In genomic region chr7:129454249-129454551, GRCh38 we compare ENCODE assay signal across 13 cellular contexts. TPM values are rescaled to one million over a fixed set of nuclear protein-coding genes. Genes with fewer than 3 reads are reported as not detected.
"Had no signal": no experiment of that assay in that cellular context is flagged by ENCODE, and none has a peak within 500 bp of the region (broad histone marks: within the 10 kb centered on the region; RNA-seq: fewer than 3 reads in every experiment).

No MANE protein-coding gene starts in this region.

- H3K27ac ChIP-seq: upper lobe of left lung had no signal

- H3K4me1 Mint-ChIP-seq: activated CD4-positive, alpha-beta memory T cell treated with anti-CD3 and anti-CD28 coated beads, Interleukin-2, amount 10 ng/mL, durations not matched to agents 7 days and 5 days; activated naive CD4-positive, alpha-beta T cell treated with anti-CD3 and anti-CD28 coated beads, Interleukin-2, amount 10 ng/mL, durations not matched to agents 7 days and 5 days; central memory CD8-positive, alpha-beta T cell had no signal

- H3K27me3 ChIP-seq: upper lobe of left lung had no signal

- H3K4me3 Mint-ChIP-seq: activated CD4-positive, alpha-beta memory T cell treated with anti-CD3 and anti-CD28 coated beads, Interleukin-2, amount 10 ng/mL, durations not matched to agents 7 days and 5 days; activated naive CD4-positive, alpha-beta T cell treated with anti-CD3 and anti-CD28 coated beads, Interleukin-2, amount 10 ng/mL, durations not matched to agents 7 days and 5 days; central memory CD8-positive, alpha-beta T cell; effector memory CD8-positive, alpha-beta T cell had no signal

- DNase-seq: activated CD4-positive, alpha-beta memory T cell treated with anti-CD3 and anti-CD28 coated beads, Interleukin-2, amount 10 ng/mL, durations not matched to agents 7 days and 5 days; activated CD4-positive, alpha-beta T cell treated with anti-CD3 and anti-CD28 coated beads for 1 hour; activated CD8-positive, alpha-beta memory T cell treated with anti-CD3 and anti-CD28 coated beads, Interleukin-2, amount 50 U/mL, for 48 hours; activated naive CD4-positive, alpha-beta T cell treated with anti-CD3 and anti-CD28 coated beads, Interleukin-2, amount 10 ng/mL, durations not matched to agents 7 days and 5 days; effector memory CD8-positive, alpha-beta T cell; mesenchymal stem cell; stimulated activated CD4-positive, alpha-beta T cell treated with anti-CD3 and anti-CD28 coated beads, Interleukin-12 subunit alpha, Interleukin-12 subunit beta, amount 100 ng/mL, for 4 hours; stimulated activated naive CD4-positive, alpha-beta T cell; SW 1271; T-helper 9 cell; upper lobe of left lung had no signal

- H3K9me3 Mint-ChIP-seq: activated CD4-positive, alpha-beta memory T cell treated with anti-CD3 and anti-CD28 coated beads, Interleukin-2, amount 10 ng/mL, durations not matched to agents 7 days and 5 days; central memory CD8-positive, alpha-beta T cell had no signal

- ATAC-seq: effector memory CD8-positive, alpha-beta T cell; left lobe of liver had no signal

- H3K4me3 ChIP-seq: upper lobe of left lung had no signal

- H3K27ac Mint-ChIP-seq: activated CD4-positive, alpha-beta memory T cell treated with anti-CD3 and anti-CD28 coated beads, Interleukin-2, amount 10 ng/mL, durations not matched to agents 7 days and 5 days; activated naive CD4-positive, alpha-beta T cell treated with anti-CD3 and anti-CD28 coated beads, Interleukin-2, amount 10 ng/mL, durations not matched to agents 7 days and 5 days; effector memory CD8-positive, alpha-beta T cell had no signal

- H3K36me3 ChIP-seq: upper lobe of left lung had no signal

- H3K27me3 Mint-ChIP-seq: activated CD4-positive, alpha-beta memory T cell treated with anti-CD3 and anti-CD28 coated beads, Interleukin-2, amount 10 ng/mL, durations not matched to agents 7 days and 5 days; activated naive CD4-positive, alpha-beta T cell treated with anti-CD3 and anti-CD28 coated beads, Interleukin-2, amount 10 ng/mL, durations not matched to agents 7 days and 5 days; central memory CD8-positive, alpha-beta T cell; effector memory CD8-positive, alpha-beta T cell had no signal

- H3K4me1 ChIP-seq: upper lobe of left lung had no signal

RNA-seq across cellular contexts. Expression of gene SMKR1, which starts 48.1 kb away (rescaled TPM):
- total RNA-seq: left lobe of liver had no signal
